21 cellular contexts compared by ENCODE assay signal in the genomic region with DNA sequence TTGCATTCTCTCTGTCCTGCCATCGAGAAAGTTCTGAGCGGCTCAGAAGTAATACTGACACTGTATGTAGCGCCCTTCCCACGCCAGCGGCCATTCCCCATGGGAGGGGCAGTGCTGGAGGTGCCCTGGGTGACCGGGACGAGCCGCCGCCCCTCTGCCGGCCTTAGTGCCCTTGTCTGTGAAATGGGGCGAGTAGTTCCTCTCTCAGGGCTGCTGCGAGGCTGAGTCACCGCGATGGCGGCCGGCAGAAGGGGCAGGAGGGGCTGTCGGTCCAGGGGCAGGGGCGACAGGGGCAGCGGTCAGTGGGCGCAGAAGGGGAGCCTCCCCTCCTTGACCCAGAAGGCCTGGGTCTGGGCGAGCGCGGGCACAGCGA.
DNase-seq lines count a peak whose midpoint lies in the region.
"Had no signal": no experiment of that assay in that cellular context is flagged by ENCODE, and none has a peak within 500 bp of the region (broad histone marks: within the 10 kb centered on the region; RNA-seq: fewer than 3 reads in every experiment).

No MANE protein-coding gene starts in this region.

- no peak overlapping the region for H2BK12ac ChIP-seq in mesenchymal stem cell (ENCODE audit: low read length in 2 of 2)

- peak overlapping the region; percentile 79 for H3K4me2 ChIP-seq in BLaER1
- no peak overlapping the region for H3K4me2 ChIP-seq in mesenchymal stem cell (ENCODE audit: low read length, poor library complexity, severe bottlenecking)

- no peaks in the 10 kb centered on the region for H3K79me1 ChIP-seq in mesenchymal stem cell (replicated peaks; ENCODE audit: low read length, poor library complexity, severe bottlenecking)

- CTCF ChIA-PET in activated CD4-positive, alpha-beta memory T cell treated with anti-CD3 and anti-CD28 coated beads, Interleukin-2, amount 10 ng/mL, durations not matched to agents 7 days and 5 days (lab: Charles Lee), result no interaction called here

- no peak overlapping the region for H3K18ac ChIP-seq in mesenchymal stem cell (ENCODE audit: low read depth in 1 of 2, low read length in 2 of 2)

- no peak overlapping the region for H3K4ac ChIP-seq in mesenchymal stem cell (ENCODE audit: low read depth in 1 of 2, low read length in 2 of 2)

- no peaks in the 10 kb centered on the region for H3K9me3 Mint-ChIP-seq in activated CD4-positive, alpha-beta memory T cell treated with anti-CD3 and anti-CD28 coated beads, Interleukin-2, amount 10 ng/mL, durations not matched to agents 7 days and 5 days
- H3K9me3 Mint-ChIP-seq: CD4-positive, alpha-beta memory T cell had no signal

- POLR2A ChIA-PET in activated CD4-positive, alpha-beta memory T cell treated with anti-CD3 and anti-CD28 coated beads, Interleukin-2, amount 10 ng/mL, durations not matched to agents 7 days and 5 days (lab: Charles Lee), result no interaction called here

- peaks cover 15% of the 10 kb centered on the region for H3K27me3 Mint-ChIP-seq in activated CD4-positive, alpha-beta memory T cell treated with anti-CD3 and anti-CD28 coated beads, Interleukin-2, amount 10 ng/mL, durations not matched to agents 7 days and 5 days

- H2BK120ac ChIP-seq in mesenchymal stem cell (ENCODE audit: low read depth, low read length), result no peak overlapping the region

- H3K27ac Mint-ChIP-seq in activated CD4-positive, alpha-beta memory T cell treated with anti-CD3 and anti-CD28 coated beads, Interleukin-2, amount 10 ng/mL, durations not matched to agents 7 days and 5 days, result no peak overlapping the region
- H3K27ac Mint-ChIP-seq: dendritic cell treated with granulocyte-macrophage colony-stimulating factor and Interleukin-4, amounts not matched to agents 40 ng/mL and 50 ng/mL, for 4 days; stimulated activated naive B cell treated with anti-CD40 and anti-IgM and Interleukin-4, amounts not matched to agents 10 μg/mL and 1 μg/mL and 100 μg/mL, for 72 hours; WTC11 had no signal

- 97% methylated on average over 24 of the region's 24 CpGs for WGBS in mesenchymal stem cell

- H4K8ac ChIP-seq in mesenchymal stem cell (ENCODE audit: low read length), result peak overlapping the region; percentile 2

- H3K4me1 ChIP-seq in BLaER1 (peaks cover 43% of the 10 kb centered on the region), HAP-1 (peaks cover 5% of the 10 kb centered on the region; the same call in 1 of the 2 replicates), mesenchymal stem cell (ENCODE audit: control insufficient read depth, insufficient read depth, low read depth, low read length) (peaks cover 14% of the 10 kb centered on the region)

- H3K27ac ChIP-seq in BLaER1, result peak overlapping the region; percentile 77
- no peak overlapping the region for H3K27ac ChIP-seq in mesenchymal stem cell (ENCODE audit: low read length, poor library complexity, severe bottlenecking)
- H3K27ac ChIP-seq: cardiac muscle cell, psoas muscle had no signal

- no peak overlapping the region for H3K14ac ChIP-seq in mesenchymal stem cell (ENCODE audit: low read length in 2 of 2)

- H3K4me1 Mint-ChIP-seq in activated CD4-positive, alpha-beta memory T cell treated with anti-CD3 and anti-CD28 coated beads, Interleukin-2, amount 10 ng/mL, durations not matched to agents 7 days and 5 days, result peaks cover 14% of the 10 kb centered on the region

- H3K9me3 ChIP-seq in BLaER1, result no peaks in the 10 kb centered on the region
- no peaks in the 10 kb centered on the region for H3K9me3 ChIP-seq in HAP-1
- no peaks in the 10 kb centered on the region for H3K9me3 ChIP-seq in mesenchymal stem cell (ENCODE audit: control insufficient read depth, low read length)
- H3K9me3 ChIP-seq: heart right ventricle, psoas muscle had no signal

- H3K36me3 Mint-ChIP-seq in activated CD4-positive, alpha-beta memory T cell treated with anti-CD3 and anti-CD28 coated beads, Interleukin-2, amount 10 ng/mL, durations not matched to agents 7 days and 5 days (ENCODE audit: low read depth), result no peaks in the 10 kb centered on the region
- H3K36me3 Mint-ChIP-seq: CD4-positive, alpha-beta memory T cell; WTC11 had no signal

- no peak overlapping the region for H3K23ac ChIP-seq in mesenchymal stem cell (ENCODE audit: low read length in 2 of 2)

- DNase-seq in HAP-1 (ENCODE audit: low spot score in 2 of 2), result no peak
- peak; percentile 30 for DNase-seq in RKO (ENCODE audit: low spot score)
- DNase-seq in mesenchymal stem cell, result no peak
- no peak for DNase-seq in globus pallidus (ENCODE audit: low spot score)
- no peak for DNase-seq in KBM-7
- DNase-seq in stimulated activated CD4-positive, alpha-beta T cell treated with anti-CD3 and anti-CD28 coated beads, Interleukin-4, amount 100 ng/mL, for 4 hours, result no peak
- DNase-seq in activated CD4-positive, alpha-beta memory T cell treated with anti-CD3 and anti-CD28 coated beads, Interleukin-2, amount 10 ng/mL, durations not matched to agents 7 days and 5 days, result no peak
- DNase-seq: activated gamma-delta T cell; amniotic stem cell; GDM1; heart right ventricle; NCI-H1417 treated with DMSO at 0.1 percent for 48 hours; NCI-H2107; stimulated activated naive B cell treated with anti-CD40 and anti-IgM and Interleukin-4, amounts not matched to agents 10 μg/mL and 1 μg/mL and 100 μg/mL, for 72 hours; T-helper 9 cell had no signal

- no peaks in the 10 kb centered on the region for H4K20me1 ChIP-seq in BLaER1

- peak overlapping the region; percentile 73 for H2BK15ac ChIP-seq in mesenchymal stem cell (ENCODE audit: low read depth, poor library complexity, severe bottlenecking)

- H2AFZ ChIP-seq in mesenchymal stem cell (ENCODE audit: low read depth, low read length), result no peak overlapping the region

- H3K36me3 ChIP-seq in BLaER1, result no peaks in the 10 kb centered on the region
- H3K36me3 ChIP-seq in HAP-1 (replicated peaks), result no peaks in the 10 kb centered on the region
- peaks cover 0 to 5% of the 10 kb centered on the region in 2 experiments for H3K36me3 ChIP-seq in mesenchymal stem cell (ENCODE audit: control insufficient read depth in 1 of 2, insufficient read depth in 2 of 2, low read depth in 1 of 2, low read length in 2 of 2)
- H3K36me3 ChIP-seq: cardiac muscle cell, heart right ventricle had no signal

- H2BK5ac ChIP-seq in mesenchymal stem cell (ENCODE audit: low read depth, low read length, poor library complexity, severe bottlenecking), result no peak overlapping the region

- H3K27me3 ChIP-seq in BLaER1, result no peaks in the 10 kb centered on the region
- no peaks in the 10 kb centered on the region for H3K27me3 ChIP-seq in HAP-1 (ENCODE audit: low read depth)
- H3K27me3 ChIP-seq in mesenchymal stem cell (ENCODE audit: control insufficient read depth in 1 of 2, insufficient read depth in 1 of 2, low read length in 2 of 2), result peaks cover 0 to 5% of the 10 kb centered on the region in 2 experiments
- H3K27me3 ChIP-seq: cardiac muscle cell had no signal

- no peak overlapping the region for H2AK5ac ChIP-seq in mesenchymal stem cell (ENCODE audit: low read length, severe bottlenecking)

- peak overlapping the region; percentile 71 for H3K9ac ChIP-seq in BLaER1
- H3K9ac ChIP-seq in mesenchymal stem cell (ENCODE audit: low read length), result no peak overlapping the region

- H3K4me3 ChIP-seq in BLaER1, result peak overlapping the region; percentile 67
- peak overlapping the region; percentile 10 for H3K4me3 ChIP-seq in HAP-1
- H3K4me3 ChIP-seq in mesenchymal stem cell (ENCODE audit: insufficient read depth in 1 of 2, low read depth in 1 of 2, low read length in 2 of 2), result no peak overlapping the region
- H3K4me3 ChIP-seq: cardiac muscle cell, psoas muscle had no signal

- no peak overlapping the region for H3K4me3 Mint-ChIP-seq in activated CD4-positive, alpha-beta memory T cell treated with anti-CD3 and anti-CD28 coated beads, Interleukin-2, amount 10 ng/mL, durations not matched to agents 7 days and 5 days
- H3K4me3 Mint-ChIP-seq: dendritic cell treated with granulocyte-macrophage colony-stimulating factor and Interleukin-4, amounts not matched to agents 40 ng/mL and 50 ng/mL, for 4 days had no signal

- in situ Hi-C loops in HAP-1 (cut with MboI; ENCODE audit: low sequenced_read_pairs) (no loop called here), KBM-7 (cut with MboI; ENCODE audit: low pct_unique_long_range_greater_than_20kb, low sequenced_read_pairs) (loop anchor here (25.0 kb wide), 2 partner anchors 827 to 1077 kb away; no protein-coding TSS in a partner anchor)

- H4K91ac ChIP-seq in mesenchymal stem cell (ENCODE audit: low read length), result no peak overlapping the region

Comparison
In these comparisons a context has a peak if more than half of its experiments do, and no peak if none do; other contexts are left out.
1. H3K4me3 ChIP-seq: peak in BLaER1 (single experiment) and HAP-1 (single experiment); none in mesenchymal stem cell (0 of 2).